Comparison of ENCODE assay signal across 18 cellular contexts in the genomic region with DNA sequence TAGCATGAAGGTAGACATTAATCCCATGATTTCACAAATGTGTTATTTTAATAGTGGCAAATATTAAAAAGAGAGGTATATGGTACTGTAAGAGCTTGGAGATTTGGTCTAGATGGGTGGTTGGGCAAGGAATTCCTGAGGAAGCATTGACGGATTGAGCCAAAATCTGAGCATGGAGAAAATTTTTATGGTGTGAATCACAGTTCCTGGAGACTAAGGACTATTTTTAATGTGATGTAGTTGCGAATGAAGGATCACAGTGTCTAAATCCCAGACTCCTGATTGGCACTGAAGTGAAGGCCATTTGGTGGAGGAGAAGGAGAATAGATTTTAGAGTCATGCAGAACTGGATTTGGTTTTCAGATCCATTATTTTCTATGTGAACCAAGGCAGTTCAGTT.
DNase-seq lines count a peak whose midpoint lies in the region; ATAC-seq and TF ChIP-seq lines count a peak whose summit lies in the region.
"Had no signal": no experiment of that assay in that cellular context is flagged by ENCODE, and none has a peak within 500 bp of the region (broad histone marks: within the 10 kb centered on the region; RNA-seq: fewer than 3 reads in every experiment).

No MANE protein-coding gene starts in this region.

- no peak overlapping the region for H3K4me3 ChIP-seq in AG10803 (ENCODE audit: low read length)
- H3K4me3 ChIP-seq in upper lobe of left lung, result no peak overlapping the region
- H3K4me3 ChIP-seq: BLaER1, breast epithelium, upper lobe of right lung had no signal

- H3K4me3 Mint-ChIP-seq in glutamatergic neuron (ENCODE audit: unreplicated experiment), result no peak overlapping the region
- H3K4me3 Mint-ChIP-seq: activated CD4-positive, alpha-beta T cell treated with anti-CD3 and anti-CD28 coated beads, Interleukin-2, amount 10 ng/mL, durations not matched to agents 7 days and 5 days; T-helper 1 cell treated with Interleukin-12 subunit alpha and Interleukin-12 subunit beta and Interleukin-4 antibody, amounts not matched to agents 30 μg/mL and 1 μg/mL, for 36 hours had no signal

- H3K36me3 Mint-ChIP-seq in glutamatergic neuron (ENCODE audit: unreplicated experiment), result no peaks in the 10 kb centered on the region

- H3K27me3 Mint-ChIP-seq in glutamatergic neuron (ENCODE audit: unreplicated experiment), result peaks cover 2% of the 10 kb centered on the region
- H3K27me3 Mint-ChIP-seq: activated CD4-positive, alpha-beta T cell treated with anti-CD3 and anti-CD28 coated beads, Interleukin-2, amount 10 ng/mL, durations not matched to agents 7 days and 5 days had no signal

- DNase-seq in AG10803 (ENCODE audit: low read depth) (peak; percentile 84), NCI-H226 (peak; percentile 88), dermis blood vessel endothelial cell (peak; percentile 83), omental fat pad (ENCODE audit: low spot score) (no peak), NCI-H524 treated with DMSO at 0.1 percent for 48 hours (lab: John Stamatoyannopoulos, UW) (no peak), C1 segment of cervical spinal cord (lab: John Stamatoyannopoulos, UW) (no peak), upper lobe of left lung (no peak), glutamatergic neuron (no peak)
- DNase-seq: activated CD4-positive, alpha-beta T cell treated with anti-CD3 and anti-CD28 coated beads, Interleukin-2, amount 10 ng/mL, durations not matched to agents 7 days and 5 days; DMS79 treated with DMSO at 0.1 percent for 48 hours; MM.1S; NCI-H2171; posterior cingulate gyrus; upper lobe of right lung had no signal

- H3K4me1 ChIP-seq in upper lobe of left lung, result peaks cover 0 to 6% (median 1%) of the 10 kb centered on the region in 4 donors
- H3K4me1 ChIP-seq: BLaER1, breast epithelium had no signal

- no peaks in the 10 kb centered on the region for H3K9me3 ChIP-seq in upper lobe of left lung
- H3K9me3 ChIP-seq: BLaER1, breast epithelium, upper lobe of right lung had no signal

- no peaks in the 10 kb centered on the region for H3K9me3 Mint-ChIP-seq in glutamatergic neuron (ENCODE audit: unreplicated experiment)
- H3K9me3 Mint-ChIP-seq: activated CD4-positive, alpha-beta T cell treated with anti-CD3 and anti-CD28 coated beads, Interleukin-2, amount 10 ng/mL, durations not matched to agents 7 days and 5 days; T-helper 1 cell treated with Interleukin-12 subunit alpha and Interleukin-12 subunit beta and Interleukin-4 antibody, amounts not matched to agents 30 μg/mL and 1 μg/mL, for 36 hours had no signal

- no peak for TF ChIP-seq CTCF in AG10803 (conservative IDR thresholded peaks at IDR 0.05; ENCODE audit: low read length)
- no peak for TF ChIP-seq CTCF in omental fat pad (IDR thresholded peaks at IDR 0.05)
- no peak for TF ChIP-seq CTCF in upper lobe of left lung (IDR thresholded peaks at IDR 0.05)
- TF ChIP-seq CTCF in glutamatergic neuron (IDR thresholded peaks at IDR 0.05; ENCODE audit: partially characterized antibody, unreplicated experiment), result no peak

- no peaks in the 10 kb centered on the region for H3K4me1 Mint-ChIP-seq in glutamatergic neuron (ENCODE audit: low read depth, unreplicated experiment)
- H3K4me1 Mint-ChIP-seq: activated CD4-positive, alpha-beta T cell treated with anti-CD3 and anti-CD28 coated beads, Interleukin-2, amount 10 ng/mL, durations not matched to agents 7 days and 5 days had no signal

- H3K27ac Mint-ChIP-seq in glutamatergic neuron (ENCODE audit: unreplicated experiment), result no peak overlapping the region
- H3K27ac Mint-ChIP-seq: activated CD4-positive, alpha-beta T cell treated with anti-CD3 and anti-CD28 coated beads, Interleukin-2, amount 10 ng/mL, durations not matched to agents 7 days and 5 days; T-helper 1 cell treated with Interleukin-12 subunit alpha and Interleukin-12 subunit beta and Interleukin-4 antibody, amounts not matched to agents 30 μg/mL and 1 μg/mL, for 36 hours had no signal

- WGBS in upper lobe of left lung, 2 donors, result 56 to 62% methylated on average over 2 of the region's 2 CpGs

- TF ChIP-seq EP300 in upper lobe of left lung (IDR thresholded peaks at IDR 0.05), result no peak

- no peaks in the 10 kb centered on the region for H3K36me3 ChIP-seq in upper lobe of left lung
- H3K36me3 ChIP-seq: BLaER1, breast epithelium, upper lobe of right lung had no signal

- H3K27ac ChIP-seq in upper lobe of left lung, result no peak overlapping the region
- H3K27ac ChIP-seq: BLaER1, breast epithelium, epithelial cell of prostate, upper lobe of right lung had no signal

- no peaks in the 10 kb centered on the region for H3K27me3 ChIP-seq in upper lobe of left lung
- H3K27me3 ChIP-seq: BLaER1, breast epithelium, upper lobe of right lung had no signal

- ATAC-seq in omental fat pad (ENCODE audit: low FRiP score) (peak; percentile 77), upper lobe of left lung (ENCODE audit: low FRiP score in 2 of 2) (no peak)
- ATAC-seq: upper lobe of right lung had no signal

- no peak for TF ChIP-seq POLR2A in upper lobe of left lung (IDR thresholded peaks at IDR 0.05)

Comparison
In these comparisons a context has a peak if more than half of its experiments do, and no peak if none do; other contexts are left out.
1. DNase-seq: peak in AG10803 (single experiment), NCI-H226 (single experiment) and dermis blood vessel endothelial cell (single experiment); none in omental fat pad (single experiment), NCI-H524 treated with DMSO at 0.1 percent for 48 hours (single experiment), C1 segment of cervical spinal cord (0 of 14), upper lobe of left lung (0 of 2) and glutamatergic neuron (single experiment).